Comparison of ENCODE assay signal across 1 cellular context in genomic region chr4:180099962-180100361, GRCh38.
TF ChIP-seq lines count a peak whose summit lies in the region.

No MANE protein-coding gene starts in this region.

TF ChIP-seq in H1, 55 proteins besides CTCF, POLR2A, EP300 and RAD21 (continued from another document):
- no peak for TF ChIP-seq BACH1 (IDR thresholded peaks at IDR 0.05; ENCODE audit: low read length)
- TF ChIP-seq HDAC6 (IDR thresholded peaks at IDR 0.05; ENCODE audit: low read depth, low read length), result no peak
- TF ChIP-seq SP2 (IDR thresholded peaks at IDR 0.05; ENCODE audit: low read length), result no peak
- TF ChIP-seq POU5F1 (IDR thresholded peaks at IDR 0.05; ENCODE audit: low read depth, low read length), result no peak
- no peak for TF ChIP-seq SP4 (IDR thresholded peaks at IDR 0.05; ENCODE audit: low read length)
- TF ChIP-seq FOSL1 (IDR thresholded peaks at IDR 0.05; ENCODE audit: insufficient read depth, low read depth, low read length), result no peak
TF ChIP-seq in H1: peak in this region for 0.
